Comparison of ENCODE assay signal across 1 cellular context in the genomic region with DNA sequence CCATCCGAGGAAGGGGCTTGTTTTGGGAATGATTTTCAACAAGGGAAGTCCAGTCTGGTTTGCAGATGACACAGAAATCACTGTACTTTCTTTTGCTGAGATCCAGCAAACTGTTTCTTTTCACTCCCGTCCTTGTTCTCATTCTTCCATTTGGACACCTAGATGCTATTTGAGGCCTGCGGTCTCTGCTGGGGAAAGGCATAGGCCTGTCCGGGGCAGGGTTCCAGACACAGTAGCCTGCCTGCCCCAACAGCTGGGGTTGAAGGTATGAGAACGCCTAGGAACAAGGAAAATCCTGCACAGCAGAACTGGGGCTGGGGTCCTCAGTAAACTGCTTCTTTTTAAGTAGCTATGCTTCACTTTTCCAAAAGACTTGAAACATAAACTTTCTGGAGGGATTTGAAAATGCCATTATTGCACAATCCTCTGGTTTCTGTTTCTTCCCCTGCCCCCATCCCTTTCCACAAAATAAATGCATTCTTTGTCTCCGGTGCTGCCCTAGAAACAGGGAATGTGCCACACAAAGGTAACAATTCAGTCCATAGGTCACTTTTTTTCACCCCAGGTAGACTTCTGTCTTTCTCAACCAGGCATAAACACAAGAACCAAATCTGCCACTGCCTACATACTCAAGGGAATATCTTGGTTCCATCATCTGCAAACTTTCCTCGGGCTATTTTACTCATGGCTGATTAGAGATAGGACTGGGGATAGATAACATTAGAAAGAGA.
TF ChIP-seq lines count a peak whose summit lies in the region.

No MANE protein-coding gene starts in this region.

TF ChIP-seq in HepG2, 621 proteins besides CTCF, POLR2A, EP300 and RAD21 (continued from another document and continues in another):
- TF ChIP-seq, protein P1, sequence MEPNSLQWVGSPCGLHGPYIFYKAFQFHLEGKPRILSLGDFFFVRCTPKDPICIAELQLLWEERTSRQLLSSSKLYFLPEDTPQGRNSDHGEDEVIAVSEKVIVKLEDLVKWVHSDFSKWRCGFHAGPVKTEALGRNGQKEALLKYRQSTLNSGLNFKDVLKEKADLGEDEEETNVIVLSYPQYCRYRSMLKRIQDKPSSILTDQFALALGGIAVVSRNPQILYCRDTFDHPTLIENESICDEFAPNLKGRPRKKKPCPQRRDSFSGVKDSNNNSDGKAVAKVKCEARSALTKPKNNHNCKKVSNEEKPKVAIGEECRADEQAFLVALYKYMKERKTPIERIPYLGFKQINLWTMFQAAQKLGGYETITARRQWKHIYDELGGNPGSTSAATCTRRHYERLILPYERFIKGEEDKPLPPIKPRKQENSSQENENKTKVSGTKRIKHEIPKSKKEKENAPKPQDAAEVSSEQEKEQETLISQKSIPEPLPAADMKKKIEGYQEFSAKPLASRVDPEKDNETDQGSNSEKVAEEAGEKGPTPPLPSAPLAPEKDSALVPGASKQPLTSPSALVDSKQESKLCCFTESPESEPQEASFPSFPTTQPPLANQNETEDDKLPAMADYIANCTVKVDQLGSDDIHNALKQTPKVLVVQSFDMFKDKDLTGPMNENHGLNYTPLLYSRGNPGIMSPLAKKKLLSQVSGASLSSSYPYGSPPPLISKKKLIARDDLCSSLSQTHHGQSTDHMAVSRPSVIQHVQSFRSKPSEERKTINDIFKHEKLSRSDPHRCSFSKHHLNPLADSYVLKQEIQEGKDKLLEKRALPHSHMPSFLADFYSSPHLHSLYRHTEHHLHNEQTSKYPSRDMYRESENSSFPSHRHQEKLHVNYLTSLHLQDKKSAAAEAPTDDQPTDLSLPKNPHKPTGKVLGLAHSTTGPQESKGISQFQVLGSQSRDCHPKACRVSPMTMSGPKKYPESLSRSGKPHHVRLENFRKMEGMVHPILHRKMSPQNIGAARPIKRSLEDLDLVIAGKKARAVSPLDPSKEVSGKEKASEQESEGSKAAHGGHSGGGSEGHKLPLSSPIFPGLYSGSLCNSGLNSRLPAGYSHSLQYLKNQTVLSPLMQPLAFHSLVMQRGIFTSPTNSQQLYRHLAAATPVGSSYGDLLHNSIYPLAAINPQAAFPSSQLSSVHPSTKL (CRISPR knock-in tag; IDR thresholded peaks at IDR 0.05), result peak; percentile 93
- TF ChIP-seq PRPF4 (IDR thresholded peaks at IDR 0.05; ENCODE audit: low read depth, low read length, poor library complexity, severe bottlenecking) (peak; percentile 44), AFF4 (CRISPR knock-in tag; IDR thresholded peaks at IDR 0.05) (0 out of 2 replicates have a peak, but pooled peaks have one; percentile 29), TBX2 (CRISPR knock-in tag; IDR thresholded peaks at IDR 0.05; ENCODE audit: borderline replicate concordance) (peak; percentile 81), RBAK (CRISPR knock-in tag; IDR thresholded peaks at IDR 0.05) (no peak), RARA (CRISPR knock-in tag; IDR thresholded peaks at IDR 0.05) (peak; percentile 69), SMC3 (IDR thresholded peaks at IDR 0.05; ENCODE audit: low read length) (peak; percentile 33; the same call in 1 of the 2 replicates), ZNF574 (CRISPR knock-in tag; IDR thresholded peaks at IDR 0.05) (no peak), DMAP1 (CRISPR knock-in tag; IDR thresholded peaks at IDR 0.05) (peak; percentile 64; the same call in 1 of the 2 replicates), ZNF281 (CRISPR knock-in tag; IDR thresholded peaks at IDR 0.05; ENCODE audit: borderline replicate concordance) (peak; percentile 98), NCOR1 (IDR thresholded peaks at IDR 0.05; ENCODE audit: borderline replicate concordance, low read length) (peak; percentile 87; the same call in 1 of the 2 replicates), ISL2 (CRISPR knock-in tag; IDR thresholded peaks at IDR 0.05) (peak; percentile 81), IRX3 (CRISPR knock-in tag; IDR thresholded peaks at IDR 0.05; ENCODE audit: borderline replicate concordance, low read depth) (0 out of 2 replicates have a peak, but pooled peaks have one; percentile 58), STAG1 (CRISPR knock-in tag; IDR thresholded peaks at IDR 0.05) (no peak; the same call in 1 of the 2 replicates), KDM1A (CRISPR knock-in tag; IDR thresholded peaks at IDR 0.05) (peak; percentile 54; the same call in 1 of the 2 replicates), PHF21A (CRISPR knock-in tag; IDR thresholded peaks at IDR 0.05) (peak; percentile 59), ZNF788 (CRISPR knock-in tag; IDR thresholded peaks at IDR 0.05; ENCODE audit: borderline replicate concordance) (peak; percentile 42; the same call in 1 of the 2 replicates), NFYB (CRISPR knock-in tag; IDR thresholded peaks at IDR 0.05) (no peak), JUND (CRISPR knock-in tag; IDR thresholded peaks at IDR 0.05) (no peak)
- TF ChIP-seq, protein P2, sequence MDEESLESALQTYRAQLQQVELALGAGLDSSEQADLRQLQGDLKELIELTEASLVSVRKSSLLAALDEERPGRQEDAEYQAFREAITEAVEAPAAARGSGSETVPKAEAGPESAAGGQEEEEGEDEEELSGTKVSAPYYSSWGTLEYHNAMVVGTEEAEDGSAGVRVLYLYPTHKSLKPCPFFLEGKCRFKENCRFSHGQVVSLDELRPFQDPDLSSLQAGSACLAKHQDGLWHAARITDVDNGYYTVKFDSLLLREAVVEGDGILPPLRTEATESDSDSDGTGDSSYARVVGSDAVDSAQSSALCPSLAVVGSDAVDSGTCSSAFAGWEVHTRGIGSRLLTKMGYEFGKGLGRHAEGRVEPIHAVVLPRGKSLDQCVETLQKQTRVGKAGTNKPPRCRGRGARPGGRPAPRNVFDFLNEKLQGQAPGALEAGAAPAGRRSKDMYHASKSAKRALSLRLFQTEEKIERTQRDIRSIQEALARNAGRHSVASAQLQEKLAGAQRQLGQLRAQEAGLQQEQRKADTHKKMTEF (CRISPR knock-in tag; IDR thresholded peaks at IDR 0.05), result peak; percentile 47; the same call in 1 of the 2 replicates
- TF ChIP-seq, protein P3, sequence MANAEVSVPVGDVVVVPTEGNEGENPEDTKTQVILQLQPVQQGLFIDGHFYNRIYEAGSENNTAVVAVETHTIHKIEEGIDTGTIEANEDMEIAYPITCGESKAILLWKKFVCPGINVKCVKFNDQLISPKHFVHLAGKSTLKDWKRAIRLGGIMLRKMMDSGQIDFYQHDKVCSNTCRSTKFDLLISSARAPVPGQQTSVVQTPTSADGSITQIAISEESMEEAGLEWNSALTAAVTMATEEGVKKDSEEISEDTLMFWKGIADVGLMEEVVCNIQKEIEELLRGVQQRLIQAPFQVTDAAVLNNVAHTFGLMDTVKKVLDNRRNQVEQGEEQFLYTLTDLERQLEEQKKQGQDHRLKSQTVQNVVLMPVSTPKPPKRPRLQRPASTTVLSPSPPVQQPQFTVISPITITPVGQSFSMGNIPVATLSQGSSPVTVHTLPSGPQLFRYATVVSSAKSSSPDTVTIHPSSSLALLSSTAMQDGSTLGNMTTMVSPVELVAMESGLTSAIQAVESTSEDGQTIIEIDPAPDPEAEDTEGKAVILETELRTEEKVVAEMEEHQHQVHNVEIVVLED (CRISPR knock-in tag; IDR thresholded peaks at IDR 0.05; ENCODE audit: borderline replicate concordance), result no peak
- TF ChIP-seq, protein P4, sequence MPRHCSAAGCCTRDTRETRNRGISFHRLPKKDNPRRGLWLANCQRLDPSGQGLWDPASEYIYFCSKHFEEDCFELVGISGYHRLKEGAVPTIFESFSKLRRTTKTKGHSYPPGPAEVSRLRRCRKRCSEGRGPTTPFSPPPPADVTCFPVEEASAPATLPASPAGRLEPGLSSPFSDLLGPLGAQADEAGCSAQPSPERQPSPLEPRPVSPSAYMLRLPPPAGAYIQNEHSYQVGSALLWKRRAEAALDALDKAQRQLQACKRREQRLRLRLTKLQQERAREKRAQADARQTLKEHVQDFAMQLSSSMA (CRISPR knock-in tag; IDR thresholded peaks at IDR 0.05), result no peak
- TF ChIP-seq, protein P5, sequence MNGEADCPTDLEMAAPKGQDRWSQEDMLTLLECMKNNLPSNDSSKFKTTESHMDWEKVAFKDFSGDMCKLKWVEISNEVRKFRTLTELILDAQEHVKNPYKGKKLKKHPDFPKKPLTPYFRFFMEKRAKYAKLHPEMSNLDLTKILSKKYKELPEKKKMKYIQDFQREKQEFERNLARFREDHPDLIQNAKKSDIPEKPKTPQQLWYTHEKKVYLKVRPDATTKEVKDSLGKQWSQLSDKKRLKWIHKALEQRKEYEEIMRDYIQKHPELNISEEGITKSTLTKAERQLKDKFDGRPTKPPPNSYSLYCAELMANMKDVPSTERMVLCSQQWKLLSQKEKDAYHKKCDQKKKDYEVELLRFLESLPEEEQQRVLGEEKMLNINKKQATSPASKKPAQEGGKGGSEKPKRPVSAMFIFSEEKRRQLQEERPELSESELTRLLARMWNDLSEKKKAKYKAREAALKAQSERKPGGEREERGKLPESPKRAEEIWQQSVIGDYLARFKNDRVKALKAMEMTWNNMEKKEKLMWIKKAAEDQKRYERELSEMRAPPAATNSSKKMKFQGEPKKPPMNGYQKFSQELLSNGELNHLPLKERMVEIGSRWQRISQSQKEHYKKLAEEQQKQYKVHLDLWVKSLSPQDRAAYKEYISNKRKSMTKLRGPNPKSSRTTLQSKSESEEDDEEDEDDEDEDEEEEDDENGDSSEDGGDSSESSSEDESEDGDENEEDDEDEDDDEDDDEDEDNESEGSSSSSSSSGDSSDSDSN (CRISPR knock-in tag; IDR thresholded peaks at IDR 0.05), result no peak
- TF ChIP-seq, protein P6, sequence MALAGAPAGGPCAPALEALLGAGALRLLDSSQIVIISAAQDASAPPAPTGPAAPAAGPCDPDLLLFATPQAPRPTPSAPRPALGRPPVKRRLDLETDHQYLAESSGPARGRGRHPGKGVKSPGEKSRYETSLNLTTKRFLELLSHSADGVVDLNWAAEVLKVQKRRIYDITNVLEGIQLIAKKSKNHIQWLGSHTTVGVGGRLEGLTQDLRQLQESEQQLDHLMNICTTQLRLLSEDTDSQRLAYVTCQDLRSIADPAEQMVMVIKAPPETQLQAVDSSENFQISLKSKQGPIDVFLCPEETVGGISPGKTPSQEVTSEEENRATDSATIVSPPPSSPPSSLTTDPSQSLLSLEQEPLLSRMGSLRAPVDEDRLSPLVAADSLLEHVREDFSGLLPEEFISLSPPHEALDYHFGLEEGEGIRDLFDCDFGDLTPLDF (CRISPR knock-in tag; IDR thresholded peaks at IDR 0.05), result 0 out of 2 replicates have a peak, but pooled peaks have one; percentile 29
- TF ChIP-seq, protein P7, sequence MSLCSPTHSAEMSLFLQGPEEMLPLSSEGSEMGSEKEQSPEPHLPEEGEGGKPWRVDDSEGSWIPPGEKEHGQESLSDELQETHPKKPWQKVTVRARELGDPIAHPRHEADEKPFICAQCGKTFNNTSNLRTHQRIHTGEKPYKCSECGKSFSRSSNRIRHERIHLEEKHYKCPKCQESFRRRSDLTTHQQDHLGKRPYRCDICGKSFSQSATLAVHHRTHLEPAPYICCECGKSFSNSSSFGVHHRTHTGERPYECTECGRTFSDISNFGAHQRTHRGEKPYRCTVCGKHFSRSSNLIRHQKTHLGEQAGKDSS (CRISPR knock-in tag; IDR thresholded peaks at IDR 0.05; ENCODE audit: borderline replicate concordance, low read depth), result 0 out of 2 replicates have a peak, but pooled peaks have one; percentile 32
